8 cellular contexts compared by ENCODE assay signal in the genomic region with DNA sequence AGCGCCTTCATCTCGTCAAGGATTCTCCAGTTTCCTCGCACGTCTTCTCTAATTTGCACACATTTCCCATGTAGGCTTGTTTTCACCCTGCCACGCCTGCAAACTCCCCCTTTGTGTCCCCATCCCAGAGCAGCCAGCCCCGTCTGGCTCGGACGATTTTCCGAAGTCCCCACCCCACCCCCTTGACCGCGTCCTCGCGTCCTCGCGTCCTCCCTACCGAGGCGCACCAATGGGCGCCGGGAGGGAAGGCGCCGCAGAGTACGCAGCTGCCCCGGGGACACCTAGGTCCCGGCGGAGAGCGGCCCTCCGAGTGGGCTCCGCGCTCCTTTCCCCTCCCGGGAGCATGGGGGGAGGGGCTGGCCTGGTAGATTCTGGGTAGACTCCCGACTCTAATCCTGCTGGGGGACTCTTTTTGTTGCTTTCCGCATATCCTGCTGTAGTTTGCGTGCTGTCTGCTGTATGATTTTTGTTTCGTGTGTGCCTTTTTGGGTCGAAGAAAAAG. TPM values are rescaled to one million over a fixed set of nuclear protein-coding genes. Genes with fewer than 3 reads are reported as not detected.
DNase-seq lines count a peak whose midpoint lies in the region; ATAC-seq and TF ChIP-seq lines count a peak whose summit lies in the region.

No MANE protein-coding gene starts in this region.

- peak; percentile 73 for ATAC-seq in Panc1
- ATAC-seq in HG02759 (IDR thresholded peaks at IDR 0.05; ENCODE audit: unreplicated experiment), result no peak
- no peak for ATAC-seq in GM21576 (IDR thresholded peaks at IDR 0.05; ENCODE audit: unreplicated experiment)
- no peak for ATAC-seq in HG03354 (IDR thresholded peaks at IDR 0.05; ENCODE audit: poor library complexity, severe bottlenecking, unreplicated experiment)

- TF ChIP-seq CTCF in Panc1 (IDR thresholded peaks at IDR 0.05) (no peak), lower leg skin (IDR thresholded peaks at IDR 0.05) (no peak)

- no peak overlapping the region for H3K27ac ChIP-seq in GM23248
- peak overlapping the region; percentile 88 for H3K27ac ChIP-seq in Panc1 (ENCODE audit: low read length)
- peak overlapping the region; percentile 81 for H3K27ac ChIP-seq in subcutaneous abdominal adipose tissue (ENCODE audit: low read depth, low read length)

- H3K9me2 ChIP-seq in GM23248 (ENCODE audit: insufficient read depth), result no peaks in the 10 kb centered on the region

- peak; percentile 59 for DNase-seq in GM23248
- no peak for DNase-seq in Panc1 (ENCODE audit: low read depth, low spot score)
- peak; percentile 35 to 90 for DNase-seq in lower leg skin (ENCODE audit: low spot score in 2 of 2)

- H3K79me2 ChIP-seq in GM23248 (ENCODE audit: insufficient read depth), result peaks cover 17% of the 10 kb centered on the region

- H2AFZ ChIP-seq in GM23248, result peak overlapping the region; percentile 87

- H3K4me3 ChIP-seq in GM23248 (peak overlapping the region; percentile 81), Panc1 (ENCODE audit: low read depth in 2 of 2, low read length in 2 of 2) (peak overlapping the region; percentile 92 to 95), lower leg skin (ENCODE audit: low read depth, poor library complexity, severe bottlenecking) (peak overlapping the region; percentile 75), subcutaneous abdominal adipose tissue (ENCODE audit: low read depth in 1 of 5, low read length in 5 of 5) (peak overlapping the region; percentile 93 to 99 (median 93))

- no peaks in the 10 kb centered on the region for H3K27me3 ChIP-seq in GM23248 (replicated peaks; ENCODE audit: insufficient read depth)
- H3K27me3 ChIP-seq in Panc1 (ENCODE audit: control insufficient read depth, insufficient read depth, low read length), result no peaks in the 10 kb centered on the region
- no peaks in the 10 kb centered on the region for H3K27me3 ChIP-seq in subcutaneous abdominal adipose tissue (ENCODE audit: control insufficient read depth in 5 of 5, insufficient read depth in 4 of 5, low read length in 5 of 5)

- peak overlapping the region; percentile 61 for H3K9ac ChIP-seq in GM23248
- peak overlapping the region; percentile 1 to 78 (median 65) for H3K9ac ChIP-seq in subcutaneous abdominal adipose tissue (ENCODE audit: low read length in 5 of 5)

- H3K27ac Mint-ChIP-seq in dendritic cell treated with granulocyte-macrophage colony-stimulating factor and Interleukin-4, amounts not matched to agents 40 ng/mL and 50 ng/mL, for 4 days, result no peak overlapping the region

- no peaks in the 10 kb centered on the region for H3K36me3 Mint-ChIP-seq in dendritic cell treated with granulocyte-macrophage colony-stimulating factor and Interleukin-4, amounts not matched to agents 40 ng/mL and 50 ng/mL, for 4 days (ENCODE audit: low read depth)

- H3K4me1 Mint-ChIP-seq in dendritic cell treated with granulocyte-macrophage colony-stimulating factor and Interleukin-4, amounts not matched to agents 40 ng/mL and 50 ng/mL, for 4 days (ENCODE audit: low read depth), result peaks cover 24% of the 10 kb centered on the region

- WGBS in GM23248 (ENCODE audit: low coverage in 1 of 2, low lambda C conversion rate in 2 of 2, missing lambda C conversion rate in 2 of 2), 2 experiments, result 1% methylated on average over 35 of the region's 35 CpGs
- 0% methylated on average over 27 to 33 of the region's 35 CpGs for WGBS in lower leg skin, 2 donors

- BruUV-seq in Panc1 (replicated peaks; lab: Mats Ljungman, UMichigan), result no TSS peak

- H3K4me2 ChIP-seq in GM23248 (ENCODE audit: unreplicated experiment), result peak overlapping the region; percentile 86

- peaks cover 57% of the 10 kb centered on the region for H3K27me3 Mint-ChIP-seq in dendritic cell treated with granulocyte-macrophage colony-stimulating factor and Interleukin-4, amounts not matched to agents 40 ng/mL and 50 ng/mL, for 4 days

- H3K36me3 ChIP-seq in GM23248 (ENCODE audit: low read depth) (no peaks in the 10 kb centered on the region), Panc1 (ENCODE audit: control insufficient read depth, insufficient read depth, low read length) (no peaks in the 10 kb centered on the region; the same call in 1 of the 2 replicates), subcutaneous abdominal adipose tissue (ENCODE audit: control insufficient read depth in 5 of 5, insufficient read depth in 5 of 5, low read length in 5 of 5) (no peaks in the 10 kb centered on the region)

- POLR2A ChIA-PET in Panc1 (lab: Charles Lee), result no interaction called here

- CTCF ChIA-PET in Panc1 (lab: Charles Lee), result no interaction called here

- no peak for TF ChIP-seq POLR2A in lower leg skin (IDR thresholded peaks at IDR 0.05)

- H3K4me1 ChIP-seq in GM23248 (ENCODE audit: insufficient read depth), result peaks cover 11% of the 10 kb centered on the region
- H3K4me1 ChIP-seq in Panc1 (ENCODE audit: control insufficient read depth, insufficient read depth, low read length), result peaks cover 43% of the 10 kb centered on the region
- H3K4me1 ChIP-seq in subcutaneous abdominal adipose tissue (ENCODE audit: control insufficient read depth in 5 of 5, insufficient read depth in 5 of 5, low read length in 5 of 5), result peaks cover 5 to 52% (median 47%) of the 10 kb centered on the region in 5 donors

- H3F3A ChIP-seq in GM23248 (ENCODE audit: insufficient read depth), result peaks cover 4% of the 10 kb centered on the region; the same call in 1 of the 2 replicates

- intact Hi-C loops in Panc1 (cut with micrococcal nuclease; ENCODE audit: unreplicated experiment), result loop anchor here (5.0 kb wide), 1 partner anchor 204 kb away; no protein-coding TSS in a partner anchor
- intact Hi-C loops in dendritic cell treated with granulocyte-macrophage colony-stimulating factor and Interleukin-4, amounts not matched to agents 40 ng/mL and 50 ng/mL, for 4 days (cut with micrococcal nuclease), result loop anchor here (10.0 kb wide), 1 partner anchor 204 kb away; no protein-coding TSS in a partner anchor
- intact Hi-C loops in lower leg skin (cut with DNase I; ENCODE audit: low total_unique reads), result no loop called here

- peak overlapping the region; percentile 71 for H3K4me3 Mint-ChIP-seq in dendritic cell treated with granulocyte-macrophage colony-stimulating factor and Interleukin-4, amounts not matched to agents 40 ng/mL and 50 ng/mL, for 4 days

- no peaks in the 10 kb centered on the region for H4K20me1 ChIP-seq in GM23248 (ENCODE audit: insufficient read depth)

- H3K9me3 Mint-ChIP-seq in dendritic cell treated with granulocyte-macrophage colony-stimulating factor and Interleukin-4, amounts not matched to agents 40 ng/mL and 50 ng/mL, for 4 days, result no peaks in the 10 kb centered on the region

- no peaks in the 10 kb centered on the region for H3K9me3 ChIP-seq in GM23248 (ENCODE audit: low read depth)
- H3K9me3 ChIP-seq in Panc1 (ENCODE audit: control insufficient read depth, insufficient read depth, low read depth, low read length), result no peaks in the 10 kb centered on the region
- no peaks in the 10 kb centered on the region for H3K9me3 ChIP-seq in subcutaneous abdominal adipose tissue (ENCODE audit: control insufficient read depth in 5 of 5, low read length in 5 of 5)

- in situ Hi-C loops in GM23248 (cut with MboI) (no loop called here), Panc1 (cut with HindIII; ENCODE audit: low pct_unique_long_range_greater_than_20kb, low sequenced_read_pairs) (no loop called here)

RNA-seq across cellular contexts. Expression of a gene that starts 1.3 kb away (rescaled TPM):
- 5.6 and 9.3 TPM in 2 replicates for total RNA-seq in GM23248 (2014; rRNA removed; shearing (Covaris generic))
- polyA plus RNA-seq in GM23248 (2016; fragmentation: Nextera tagmentation; extraction: Ambion mirVana), result 1.4 and 1.9 TPM in 2 replicates
- total RNA-seq in Panc1 (2021; ENCODE audit: unreplicated experiment) (29.9 TPM), lower leg skin (10 to 100 TPM in 2 of 4 donors, 1 to 10 TPM in 2; 7.3 to 17.1 (median 10.9) TPM)
- polyA plus RNA-seq in Panc1 (2012; ENCODE audit: insufficient read length), result 13.4 TPM
